In genomic region chr16:30747331-30747730, GRCh38 we compare ENCODE assay signal across 8 cellular contexts. TPM values are rescaled to one million over a fixed set of nuclear protein-coding genes. Genes with fewer than 3 reads are reported as not detected.
DNase-seq lines count a peak whose midpoint lies in the region; ATAC-seq and TF ChIP-seq lines count a peak whose summit lies in the region.

No MANE protein-coding gene starts in this region.

- peak overlapping the region; percentile 76 for H2AFZ ChIP-seq in parathyroid adenoma

- POLR2A ChIA-PET in Panc1 (lab: Charles Lee) = no interaction called here

- CTCF ChIA-PET in Panc1 (lab: Charles Lee) = interaction anchor here (1.4 kb wide), 1 partner anchor 31 kb away, joined by 4 read pairs; no protein-coding TSS in a partner anchor

- BruUV-seq in Panc1 (replicated peaks; lab: Mats Ljungman, UMichigan) = no TSS peak

- TF ChIP-seq CTCF in Panc1 (IDR thresholded peaks at IDR 0.05) (no peak), epithelial cell of proximal tubule (conservative IDR thresholded peaks at IDR 0.05; ENCODE audit: low read depth, low read length) (no peak), parathyroid adenoma (IDR thresholded peaks at IDR 0.05) (no peak)

- H3K9me3 ChIP-seq in Panc1 (ENCODE audit: control insufficient read depth, insufficient read depth, low read depth, low read length) = no peaks in the 10 kb centered on the region
- no peaks in the 10 kb centered on the region for H3K9me3 ChIP-seq in parathyroid adenoma (ENCODE audit: control insufficient read depth, low read length)

- no peak overlapping the region for H3K9ac ChIP-seq in parathyroid adenoma

- H3K27ac ChIP-seq in Panc1 (ENCODE audit: low read length) (peak overlapping the region; percentile 94), parathyroid adenoma (peak overlapping the region; percentile 60)

- H3K4me3 ChIP-seq in Panc1 (ENCODE audit: low read depth in 2 of 2, low read length in 2 of 2) (peak overlapping the region; percentile 68 to 73), epithelial cell of proximal tubule (ENCODE audit: low read depth, low read length) (peak overlapping the region; percentile 76), parathyroid adenoma (ENCODE audit: low read depth, low read length) (no peak overlapping the region)

- H3K4me1 ChIP-seq in Panc1 (ENCODE audit: control insufficient read depth, insufficient read depth, low read length) (peaks cover 19% of the 10 kb centered on the region), parathyroid adenoma (peaks cover 2% of the 10 kb centered on the region)

- in situ Hi-C loops in Panc1 (cut with HindIII; ENCODE audit: low pct_unique_long_range_greater_than_20kb, low sequenced_read_pairs) = no loop called here

- intact Hi-C loops in Panc1 (cut with micrococcal nuclease; ENCODE audit: unreplicated experiment) = no loop called here

- ATAC-seq in Panc1 (peak; percentile 26), HG02642 (IDR thresholded peaks at IDR 0.05; ENCODE audit: poor library complexity, unreplicated experiment) (no peak), GM18870 (IDR thresholded peaks at IDR 0.05; ENCODE audit: unreplicated experiment) (no peak)

- H3K36me3 ChIP-seq in Panc1 (ENCODE audit: control insufficient read depth, insufficient read depth, low read length) (peaks cover 2% of the 10 kb centered on the region), parathyroid adenoma (ENCODE audit: control insufficient read depth, insufficient read depth, low read length) (no peaks in the 10 kb centered on the region)

- DNase-seq in EH (ENCODE audit: low read depth) (peak; percentile 60), Panc1 (ENCODE audit: low read depth, low spot score) (no peak), epithelial cell of proximal tubule (ENCODE audit: low read depth) (peak; percentile 26), NCI-H524 (lab: John Stamatoyannopoulos, UW) (no peak), HuH-7.5 (ENCODE audit: low spot score) (no peak)

- no peak overlapping the region for H3K4me2 ChIP-seq in parathyroid adenoma (ENCODE audit: low read length)

- no peaks in the 10 kb centered on the region for H3K27me3 ChIP-seq in Panc1 (ENCODE audit: control insufficient read depth, insufficient read depth, low read length)
- no peaks in the 10 kb centered on the region for H3K27me3 ChIP-seq in parathyroid adenoma (ENCODE audit: control insufficient read depth, insufficient read depth, low read length)

- H3K79me2 ChIP-seq in parathyroid adenoma = peaks cover 3% of the 10 kb centered on the region

RNA-seq across cellular contexts. Expression of gene PHKG2, which starts 0.9 kb away (rescaled TPM):
- 43.1 TPM for total RNA-seq in Panc1 (2021; ENCODE audit: unreplicated experiment)
- polyA plus RNA-seq in Panc1 (2012; ENCODE audit: insufficient read length) = 31.5 TPM
- 27.6 and 42.0 TPM in 2 replicates for total RNA-seq in epithelial cell of proximal tubule

RNA-seq across cellular contexts. Expression of gene CFAP119, which starts 14.5 kb away (rescaled TPM):
- total RNA-seq in Panc1 (2021; ENCODE audit: unreplicated experiment) (21.0 TPM), epithelial cell of proximal tubule (7.0 and 8.2 TPM in 2 replicates)
- 13.2 TPM for polyA plus RNA-seq in Panc1 (2012; ENCODE audit: insufficient read length)

RNA-seq across cellular contexts. Expression of gene RNF40, which starts 14.8 kb away (rescaled TPM):
- 114 TPM for total RNA-seq in Panc1 (2021; ENCODE audit: unreplicated experiment)
- polyA plus RNA-seq in Panc1 (2012; ENCODE audit: insufficient read length) = 86.3 TPM
- total RNA-seq in epithelial cell of proximal tubule = 47.2 and 73.8 TPM in 2 replicates

RNA-seq across cellular contexts. Expression of gene ZNF629, which starts 39.7 kb away (rescaled TPM):
- total RNA-seq in Panc1 (2021; ENCODE audit: unreplicated experiment) = 19.2 TPM
- polyA plus RNA-seq in Panc1 (2012; ENCODE audit: insufficient read length) = 19.8 TPM
- total RNA-seq in epithelial cell of proximal tubule = 11.4 and 14.0 TPM in 2 replicates

RNA-seq across cellular contexts. Expression of gene SRCAP, which starts 48.4 kb away (rescaled TPM):
- 73.6 TPM for total RNA-seq in Panc1 (2021; ENCODE audit: unreplicated experiment)
- 38.0 TPM for polyA plus RNA-seq in Panc1 (2012; ENCODE audit: insufficient read length)
- 10.8 and 11.8 TPM in 2 replicates for total RNA-seq in epithelial cell of proximal tubule

Comparison
In these comparisons a context has a peak if more than half of its experiments do, and no peak if none do; other contexts are left out.
1. DNase-seq: peak in EH (single experiment) and epithelial cell of proximal tubule (single experiment); none in Panc1 (single experiment), NCI-H524 (0 of 2) and HuH-7.5 (single experiment).